In the genomic region with DNA sequence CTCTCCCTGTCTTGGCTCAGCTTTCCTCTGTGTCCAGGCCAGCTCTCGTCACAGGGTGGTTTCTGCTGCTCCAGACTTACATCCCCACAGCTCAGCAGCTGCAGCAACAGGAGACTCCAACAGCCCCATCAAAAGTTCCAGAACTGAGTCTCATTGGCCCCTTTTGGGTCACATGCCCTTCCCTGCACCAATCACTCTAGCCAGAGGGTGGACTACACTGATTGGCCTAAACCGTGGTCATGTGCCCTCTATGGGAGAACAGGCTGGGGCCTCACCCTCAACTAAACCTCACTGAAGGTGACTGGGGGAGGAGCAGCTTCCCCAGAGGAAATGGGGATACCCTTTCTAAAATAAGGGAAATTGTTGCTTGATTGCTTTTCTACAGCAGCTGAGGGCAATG, we compare ENCODE assay signal across 19 cellular contexts. TPM values are rescaled to one million over a fixed set of nuclear protein-coding genes. Genes with fewer than 3 reads are reported as not detected.
"Had no signal": no experiment of that assay in that cellular context is flagged by ENCODE, and none has a peak within 500 bp of the region (broad histone marks: within the 10 kb centered on the region; RNA-seq: fewer than 3 reads in every experiment).

No MANE protein-coding gene starts in this region.

- H3K4me3 ChIP-seq: skin epidermis, tibial artery had no signal

- DNase-seq: activated CD4-positive, alpha-beta T cell treated with anti-CD3 and anti-CD28 coated beads for 4 hours; activated naive CD4-positive, alpha-beta T cell treated with Interleukin-2 at 50 U/mL for 16 hours; anterior cingulate cortex; cerebellar nuclear complex; effector memory CD4-positive, alpha-beta T cell; foreskin keratinocyte; stimulated activated CD4-positive, alpha-beta T cell treated with anti-CD3 and anti-CD28 coated beads, Interleukin-15, amount 100 ng/mL, for 24 hours; stimulated activated CD4-positive, alpha-beta T cell treated with anti-CD3 and anti-CD28 coated beads, Interleukin-4, amount 100 ng/mL, for 1 hour; stimulated activated naive B cell treated with anti-CD40 and anti-IgM and Interleukin-4, amounts not matched to agents 10 μg/mL and 1 μg/mL and 100 μg/mL, for 72 hours; tibial artery had no signal

- H3K9me3 Mint-ChIP-seq: activated T-helper 17 cell treated with anti-CD3 and anti-CD28 coated beads, Interleukin-2, amount 50 U/mL, for 72 hours; dendritic cell treated with granulocyte-macrophage colony-stimulating factor and Interleukin-4, amounts not matched to agents 40 ng/mL and 50 ng/mL, for 4 days; natural killer cell treated with Interleukin-12 subunit alpha and Interleukin-12 subunit beta and Interleukin-15 and Interleukin-18, amount 100 ng/mL, for 72 hours had no signal

- H3K36me3 Mint-ChIP-seq: natural killer cell treated with Interleukin-12 subunit alpha and Interleukin-12 subunit beta and Interleukin-15 and Interleukin-18, amount 100 ng/mL, for 72 hours had no signal

- H3K27ac ChIP-seq: foreskin keratinocyte, skin epidermis, tibial artery, VCaP had no signal

- H3K27me3 ChIP-seq: foreskin keratinocyte had no signal

- H3K36me3 ChIP-seq: tibial artery had no signal

- H3K4me1 ChIP-seq: foreskin keratinocyte, tibial artery had no signal

- ATAC-seq: activated T-helper 17 cell treated with anti-CD3 and anti-CD28 coated beads, Interleukin-2, amount 50 U/mL, for 72 hours; foreskin keratinocyte; stimulated activated naive B cell treated with anti-CD40 and anti-IgM and Interleukin-4, amounts not matched to agents 10 μg/mL and 1 μg/mL and 100 μg/mL, for 72 hours had no signal

- H3K27ac Mint-ChIP-seq: activated T-helper 17 cell treated with anti-CD3 and anti-CD28 coated beads, Interleukin-2, amount 50 U/mL, for 72 hours; dendritic cell treated with granulocyte-macrophage colony-stimulating factor and Interleukin-4, amounts not matched to agents 40 ng/mL and 50 ng/mL, for 4 days; natural killer cell treated with Interleukin-12 subunit alpha and Interleukin-12 subunit beta and Interleukin-15 and Interleukin-18, amount 100 ng/mL, for 72 hours; stimulated activated naive B cell treated with anti-CD40 and anti-IgM and Interleukin-4, amounts not matched to agents 10 μg/mL and 1 μg/mL and 100 μg/mL, for 72 hours had no signal

- H3K4me3 Mint-ChIP-seq: activated T-helper 17 cell treated with anti-CD3 and anti-CD28 coated beads, Interleukin-2, amount 50 U/mL, for 72 hours; dendritic cell treated with granulocyte-macrophage colony-stimulating factor and Interleukin-4, amounts not matched to agents 40 ng/mL and 50 ng/mL, for 4 days; natural killer cell treated with Interleukin-12 subunit alpha and Interleukin-12 subunit beta and Interleukin-15 and Interleukin-18, amount 100 ng/mL, for 72 hours; stimulated activated naive B cell treated with anti-CD40 and anti-IgM and Interleukin-4, amounts not matched to agents 10 μg/mL and 1 μg/mL and 100 μg/mL, for 72 hours had no signal

RNA-seq across cellular contexts. Expression of gene CPLX2, which starts 44.4 kb away (rescaled TPM):
- total RNA-seq: activated CD8-positive, alpha-beta memory T cell treated with anti-CD3 and anti-CD28 coated beads for 36 hours; activated T-helper 17 cell treated with anti-CD3 and anti-CD28 coated beads, Interleukin-2, amount 50 U/mL, for 72 hours; foreskin keratinocyte; lower leg skin; mesenteric fat pad; natural killer cell treated with Interleukin-12 subunit alpha and Interleukin-12 subunit beta and Interleukin-15 and Interleukin-18, amount 100 ng/mL, for 72 hours; posterior vena cava had no signal
- polyA plus RNA-seq: foreskin keratinocyte had no signal
